Comparison of ENCODE assay signal across 19 cellular contexts in the genomic region with DNA sequence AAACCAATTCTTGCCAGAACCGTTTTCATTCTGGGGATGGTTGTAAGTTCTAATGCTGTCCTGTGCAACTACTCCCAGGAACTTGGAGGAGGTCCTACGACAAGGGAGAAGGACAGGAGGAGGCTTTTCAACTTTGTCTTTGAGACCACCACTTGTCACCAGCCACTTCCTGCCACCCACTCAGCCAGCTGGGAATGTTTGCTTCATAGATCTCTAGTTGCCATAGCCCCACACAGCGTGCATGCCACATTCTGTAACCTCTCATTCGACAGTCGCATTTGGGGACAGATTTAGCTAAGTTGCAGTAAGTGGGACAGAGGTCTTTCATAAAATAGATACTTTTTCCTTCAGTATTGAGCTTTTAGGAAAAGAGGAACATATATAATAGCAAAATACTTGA.
"Had no signal": no experiment of that assay in that cellular context is flagged by ENCODE, and none has a peak within 500 bp of the region (broad histone marks: within the 10 kb centered on the region; RNA-seq: fewer than 3 reads in every experiment).

No MANE protein-coding gene starts in this region.

- H3K27ac Mint-ChIP-seq: memory B cell; naive B cell; natural killer cell treated with Interleukin-12 subunit alpha and Interleukin-12 subunit beta and Interleukin-15 and Interleukin-18, amount 100 ng/mL, for 72 hours; neural progenitor cell; progenitor cell of endocrine pancreas; stimulated activated naive B cell treated with anti-CD40 and anti-IgM and Interleukin-4, amounts not matched to agents 10 μg/mL and 1 μg/mL and 100 μg/mL, for 72 hours; type B pancreatic cell had no signal

- FAIRE-seq: colon, frontal cortex had no signal

- H3K4me1 Mint-ChIP-seq: neural progenitor cell had no signal

- DNase-seq: dorsolateral prefrontal cortex; effector CD4-positive, alpha-beta T cell; hypothalamus; immature natural killer cell; islet precursor cell; naive B cell; stimulated activated CD4-positive, alpha-beta T cell treated with anti-CD3 and anti-CD28 coated beads, Interleukin-2, amount 100 ng/mL, for 24 hours; stimulated activated CD4-positive, alpha-beta T cell treated with anti-CD3 and anti-CD28 coated beads, Interleukin-4, amount 100 ng/mL, for 24 hours; stimulated activated naive B cell treated with anti-CD40 and anti-IgM and Interleukin-4, amounts not matched to agents 10 μg/mL and 1 μg/mL and 100 μg/mL, for 72 hours; stomach; thyroid gland had no signal

- H3K4me3 Mint-ChIP-seq: immature natural killer cell; memory B cell; naive B cell; natural killer cell treated with Interleukin-12 subunit alpha and Interleukin-12 subunit beta and Interleukin-15 and Interleukin-18, amount 100 ng/mL, for 72 hours; neural progenitor cell; stimulated activated naive B cell treated with anti-CD40 and anti-IgM and Interleukin-4, amounts not matched to agents 10 μg/mL and 1 μg/mL and 100 μg/mL, for 72 hours; type B pancreatic cell had no signal

- H3K9me3 Mint-ChIP-seq: immature natural killer cell; naive B cell; natural killer cell treated with Interleukin-12 subunit alpha and Interleukin-12 subunit beta and Interleukin-15 and Interleukin-18, amount 100 ng/mL, for 72 hours; neural progenitor cell; stimulated activated naive B cell treated with anti-CD40 and anti-IgM and Interleukin-4, amounts not matched to agents 10 μg/mL and 1 μg/mL and 100 μg/mL, for 72 hours; type B pancreatic cell had no signal

- H3K27me3 Mint-ChIP-seq: memory B cell; naive B cell; natural killer cell treated with Interleukin-12 subunit alpha and Interleukin-12 subunit beta and Interleukin-15 and Interleukin-18, amount 100 ng/mL, for 72 hours; stimulated activated naive B cell treated with anti-CD40 and anti-IgM and Interleukin-4, amounts not matched to agents 10 μg/mL and 1 μg/mL and 100 μg/mL, for 72 hours; type B pancreatic cell had no signal

- ATAC-seq: natural killer cell treated with Interleukin-12 subunit alpha and Interleukin-12 subunit beta and Interleukin-15 and Interleukin-18, amount 100 ng/mL, for 72 hours; sciatic nerve; stimulated activated naive B cell treated with anti-CD40 and anti-IgM and Interleukin-4, amounts not matched to agents 10 μg/mL and 1 μg/mL and 100 μg/mL, for 72 hours had no signal
